Comparison of ENCODE assay signal across 1 cellular context in the genomic region with DNA sequence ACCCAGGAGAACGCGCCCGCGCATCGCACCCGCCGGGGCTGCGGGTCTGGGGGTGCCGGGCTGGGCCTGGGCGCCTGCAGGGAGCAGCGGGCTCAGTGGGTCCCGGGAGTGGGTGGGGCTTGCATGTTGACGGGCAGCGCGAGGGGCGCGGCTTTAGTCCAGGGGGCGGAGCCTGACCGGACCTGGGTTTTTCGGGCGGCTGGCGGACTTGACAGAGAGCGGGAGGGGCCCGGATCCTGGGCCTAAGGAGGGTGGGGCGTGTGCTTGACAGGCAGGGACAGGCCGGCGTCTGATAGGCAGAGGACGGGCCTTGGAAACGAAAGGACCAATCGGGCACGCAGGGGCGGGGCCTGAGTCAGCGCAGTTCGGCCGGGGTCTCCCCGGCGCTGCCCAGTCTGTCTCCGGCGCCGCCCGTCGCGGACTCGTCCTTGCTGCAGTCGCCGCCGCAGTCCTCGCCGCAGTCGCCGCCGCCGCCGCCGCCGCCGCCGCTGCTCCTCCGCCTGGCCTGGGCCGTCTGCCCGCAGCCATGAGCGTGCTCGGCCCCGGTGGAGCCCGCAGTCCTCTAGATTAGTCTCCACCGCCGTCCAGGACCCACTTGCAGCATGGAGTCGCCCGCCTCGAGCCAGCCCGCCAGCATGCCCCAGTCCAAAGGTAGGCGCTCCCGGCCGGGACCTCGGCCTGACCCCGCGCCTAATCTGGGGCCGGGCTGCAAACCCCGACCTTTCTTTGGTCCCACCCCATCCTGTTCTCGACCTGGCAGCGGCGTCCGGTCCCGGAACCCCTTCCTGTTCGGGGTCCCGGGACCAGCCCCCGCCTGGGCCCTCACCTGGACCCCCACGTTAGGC.
TF ChIP-seq lines count a peak whose summit lies in the region.

A gene (plus strand): TSS at position 393 of the 845 bp plus-strand sequence. CDS start 210 bp downstream, at position 603.

TF ChIP-seq in HCT116, 20 proteins besides CTCF, POLR2A, EP300 and RAD21 (continued from another document):
- TF ChIP-seq POLR2AphosphoS5 (IDR thresholded peaks at IDR 0.05; ENCODE audit: low read depth, low read length): peak; percentile 93
- TF ChIP-seq SP1 (IDR thresholded peaks at IDR 0.05; ENCODE audit: low read depth): peak; percentile 77
- no peak for TF ChIP-seq SRF (IDR thresholded peaks at IDR 0.05; ENCODE audit: low read depth)
- no peak for TF ChIP-seq JUND (IDR thresholded peaks at IDR 0.05)
- TF ChIP-seq, protein P1, sequence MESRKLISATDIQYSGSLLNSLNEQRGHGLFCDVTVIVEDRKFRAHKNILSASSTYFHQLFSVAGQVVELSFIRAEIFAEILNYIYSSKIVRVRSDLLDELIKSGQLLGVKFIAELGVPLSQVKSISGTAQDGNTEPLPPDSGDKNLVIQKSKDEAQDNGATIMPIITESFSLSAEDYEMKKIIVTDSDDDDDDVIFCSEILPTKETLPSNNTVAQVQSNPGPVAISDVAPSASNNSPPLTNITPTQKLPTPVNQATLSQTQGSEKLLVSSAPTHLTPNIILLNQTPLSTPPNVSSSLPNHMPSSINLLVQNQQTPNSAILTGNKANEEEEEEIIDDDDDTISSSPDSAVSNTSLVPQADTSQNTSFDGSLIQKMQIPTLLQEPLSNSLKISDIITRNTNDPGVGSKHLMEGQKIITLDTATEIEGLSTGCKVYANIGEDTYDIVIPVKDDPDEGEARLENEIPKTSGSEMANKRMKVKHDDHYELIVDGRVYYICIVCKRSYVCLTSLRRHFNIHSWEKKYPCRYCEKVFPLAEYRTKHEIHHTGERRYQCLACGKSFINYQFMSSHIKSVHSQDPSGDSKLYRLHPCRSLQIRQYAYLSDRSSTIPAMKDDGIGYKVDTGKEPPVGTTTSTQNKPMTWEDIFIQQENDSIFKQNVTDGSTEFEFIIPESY (IDR thresholded peaks at IDR 0.05; ENCODE audit: extremely low read depth, insufficient replicate concordance, low read length): no peak
- peak; percentile 61; the same call in 1 of the 2 replicates for TF ChIP-seq SIN3A (IDR thresholded peaks at IDR 0.05; ENCODE audit: low read depth)
- no peak for TF ChIP-seq TCF7L2 (IDR thresholded peaks at IDR 0.05; ENCODE audit: borderline replicate concordance, extremely low read depth, insufficient read depth, insufficient read length)
